9 cellular contexts compared by ENCODE assay signal in the genomic region with DNA sequence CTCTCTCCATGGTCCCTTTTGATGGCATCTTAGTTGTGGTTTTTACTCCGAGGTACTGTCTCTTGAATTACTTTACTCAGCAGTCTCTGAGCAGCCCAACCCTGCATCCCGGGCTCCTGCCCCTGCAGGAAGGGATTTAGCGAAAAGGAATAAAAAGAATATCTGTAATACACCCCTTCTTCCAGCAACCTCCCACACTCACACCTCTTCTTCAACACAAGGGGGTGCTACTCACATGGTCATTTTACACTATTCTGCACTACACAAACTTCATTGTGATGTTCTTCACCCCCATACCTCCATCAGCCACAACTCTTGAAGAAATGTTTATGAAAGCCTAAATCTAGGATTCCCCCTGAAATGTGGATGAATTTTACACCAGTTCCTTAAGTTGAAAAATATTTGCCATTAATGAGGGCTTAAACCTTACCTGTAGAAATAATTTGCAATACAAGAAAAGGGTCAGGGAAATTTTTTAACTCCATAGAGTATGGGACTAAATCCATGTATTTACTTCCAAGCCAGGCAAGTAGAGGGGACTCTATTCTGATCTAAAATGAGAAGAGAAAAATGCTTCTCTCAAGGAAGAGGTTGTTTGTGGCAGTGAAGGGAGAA. TPM values are rescaled to one million over a fixed set of nuclear protein-coding genes. Genes with fewer than 3 reads are reported as not detected.
DNase-seq lines count a peak whose midpoint lies in the region; ATAC-seq and TF ChIP-seq lines count a peak whose summit lies in the region.
"Had no signal": no experiment of that assay in that cellular context is flagged by ENCODE, and none has a peak within 500 bp of the region (broad histone marks: within the 10 kb centered on the region; RNA-seq: fewer than 3 reads in every experiment).

No MANE protein-coding gene starts in this region.

- peak; percentile 75 for DNase-seq in D341Med (ENCODE audit: low spot score)
- DNase-seq in NCI-H460 (ENCODE audit: extremely low read depth, low read depth), result peak; percentile 38
- DNase-seq in activated T-cell treated with anti-CD3 and anti-CD28 coated beads, Interleukin-2, amount 50 U/mL, for 24 hours, result peak; percentile 36
- DNase-seq in germinal center (ENCODE audit: low spot score), result peak; percentile 82
- no peak for DNase-seq in NCI-H128 (lab: John Stamatoyannopoulos, UW; ENCODE audit: unreplicated experiment)

- ATAC-seq in GM19025 (IDR thresholded peaks at IDR 0.05; ENCODE audit: low read depth, unreplicated experiment) (peak; percentile 76), HG03159 (IDR thresholded peaks at IDR 0.05; ENCODE audit: unreplicated experiment) (peak; percentile 83)

- H3K4me1 ChIP-seq in parathyroid adenoma, result peaks cover 3% of the 10 kb centered on the region

- peaks cover 14% of the 10 kb centered on the region for H3K4me1 Mint-ChIP-seq in activated T-cell treated with anti-CD3 and anti-CD28 coated beads, Interleukin-2, amount 50 U/mL, for 24 hours (ENCODE audit: low read depth)

- H3K27ac Mint-ChIP-seq in activated T-cell treated with anti-CD3 and anti-CD28 coated beads, Interleukin-2, amount 50 U/mL, for 24 hours, result no peak overlapping the region

- no peaks in the 10 kb centered on the region for H3K79me2 ChIP-seq in parathyroid adenoma

- H3K9ac ChIP-seq in parathyroid adenoma, result no peak overlapping the region

- H3K9me3 ChIP-seq in parathyroid adenoma (ENCODE audit: control insufficient read depth, low read length), result no peaks in the 10 kb centered on the region

- no peak overlapping the region for H3K4me3 ChIP-seq in parathyroid adenoma (ENCODE audit: low read depth, low read length)

- peaks cover 4% of the 10 kb centered on the region for H3K27me3 Mint-ChIP-seq in activated T-cell treated with anti-CD3 and anti-CD28 coated beads, Interleukin-2, amount 50 U/mL, for 24 hours

- H3K27me3 ChIP-seq in parathyroid adenoma (ENCODE audit: control insufficient read depth, insufficient read depth, low read length), result no peaks in the 10 kb centered on the region

- TF ChIP-seq CTCF in parathyroid adenoma (IDR thresholded peaks at IDR 0.05), result peak; percentile 58

- H3K4me2 ChIP-seq in parathyroid adenoma (ENCODE audit: low read length), result no peak overlapping the region

- no peak overlapping the region for H3K27ac ChIP-seq in parathyroid adenoma

- H3K36me3 Mint-ChIP-seq in activated T-cell treated with anti-CD3 and anti-CD28 coated beads, Interleukin-2, amount 50 U/mL, for 24 hours (ENCODE audit: low read depth), result no peaks in the 10 kb centered on the region

- H2AFZ ChIP-seq in parathyroid adenoma, result no peak overlapping the region

- H3K4me3 Mint-ChIP-seq in activated T-cell treated with anti-CD3 and anti-CD28 coated beads, Interleukin-2, amount 50 U/mL, for 24 hours, result no peak overlapping the region

- no peaks in the 10 kb centered on the region for H3K36me3 ChIP-seq in parathyroid adenoma (ENCODE audit: control insufficient read depth, insufficient read depth, low read length)

- H3K9me3 Mint-ChIP-seq in activated T-cell treated with anti-CD3 and anti-CD28 coated beads, Interleukin-2, amount 50 U/mL, for 24 hours, result no peaks in the 10 kb centered on the region

RNA-seq across cellular contexts. Expression of gene TPD52L3, which starts 26.0 kb away (rescaled TPM):
- total RNA-seq in NCI-H460 (2014; rRNA removed; shearing (Covaris generic)), result not detected in 2 replicates
- polyA plus RNA-seq in NCI-H460 (2014; cell fraction: nucleus; rRNA removed), result not detected in 2 replicates
- polyA plus RNA-seq: adipose tissue had no signal

RNA-seq across cellular contexts. Expression of gene UHRF2, which starts 58.8 kb away (rescaled TPM):
- total RNA-seq in NCI-H460 (2014; rRNA removed; shearing (Covaris generic)), result 43.5 and 45.8 TPM in 2 replicates
- polyA plus RNA-seq in NCI-H460 (2014; cell fraction: nucleus; rRNA removed), result 79.0 and 95.4 TPM in 2 replicates
